Comparison of ENCODE assay signal across 21 cellular contexts in the genomic region with DNA sequence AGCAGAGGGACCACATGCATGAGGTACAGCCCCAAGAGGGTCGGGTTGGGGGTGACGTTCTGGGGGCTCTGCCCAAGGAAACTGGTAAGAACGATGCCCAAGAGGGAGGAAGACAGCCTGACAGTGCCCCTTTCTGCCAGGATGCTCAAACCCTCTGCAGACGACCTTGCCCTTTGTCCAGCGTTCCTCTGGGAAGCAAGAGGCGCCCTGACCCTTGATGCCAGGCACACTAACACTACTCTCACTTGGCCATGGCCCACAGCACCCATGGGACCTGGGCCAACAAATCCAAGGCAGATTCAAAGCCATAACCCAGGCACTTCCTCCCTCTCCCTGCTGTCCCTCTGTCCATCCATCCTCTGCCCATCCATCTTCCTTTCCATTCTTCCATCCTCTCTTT. TPM values are rescaled to one million over a fixed set of nuclear protein-coding genes. Genes with fewer than 3 reads are reported as not detected.
A peak's percentile ranks its signal among the peaks of the same experiment; 100 is the strongest.
DNase-seq lines count a peak whose midpoint lies in the region; ATAC-seq lines count a peak whose summit lies in the region.
"Had no signal": no experiment of that assay in that cellular context is flagged by ENCODE, and none has a peak within 500 bp of the region (broad histone marks: within the 10 kb centered on the region; RNA-seq: fewer than 3 reads in every experiment).

No MANE protein-coding gene starts in this region.

- no peaks in the 10 kb centered on the region for H3K36me3 ChIP-seq in CD4-positive, alpha-beta memory T cell (ENCODE audit: insufficient read depth, low read length)
- H3K36me3 ChIP-seq in neuronal stem cell (replicated peaks in 1 of 2; ENCODE audit: control insufficient read depth in 2 of 2, insufficient read depth in 2 of 2, low read length in 2 of 2), result peaks cover 5 to 73% of the 10 kb centered on the region in 2 donors
- H3K36me3 ChIP-seq: MG63 had no signal

- no CpG with 5 or more reads among the region's 6 CpGs for WGBS in neuronal stem cell (ENCODE audit: extremely low coverage in 2 of 2, insufficient read length in 2 of 2, insufficient replicate concordance in 1 of 2), 2 donors

- CTCF ChIA-PET in CD4-positive, alpha-beta memory T cell (lab: Charles Lee; ENCODE audit: partially characterized antibody), result interaction anchor here (1.1 kb wide), 1 partner anchor 23 kb away, joined by 3 read pairs; a partner anchor contains a TSS
- CTCF ChIA-PET in T-cell (lab: Charles Lee), result no interaction called here

- H3K14ac ChIP-seq in neuronal stem cell (ENCODE audit: low read length), result no peak overlapping the region

- no peak overlapping the region for H2BK12ac ChIP-seq in neuronal stem cell (ENCODE audit: low read length)

- no peak overlapping the region for H3K9ac ChIP-seq in neuronal stem cell (ENCODE audit: low read depth, low read length, poor library complexity)

- H3K4me2 ChIP-seq in neuronal stem cell (ENCODE audit: insufficient read depth, low read length, poor library complexity, severe bottlenecking), result no peak overlapping the region

- POLR2A ChIA-PET in CD4-positive, alpha-beta memory T cell (lab: Charles Lee; ENCODE audit: partially characterized antibody), result interaction anchor here (16.1 kb wide), 1 partner anchor 18 kb away, joined by 440 read pairs; a partner anchor contains a TSS
- POLR2A ChIA-PET in T-cell (lab: Charles Lee), result no interaction called here

- no peak overlapping the region for H3K4me3 Mint-ChIP-seq in activated naive CD8-positive, alpha-beta T cell
- H3K4me3 Mint-ChIP-seq in activated naive CD8-positive, alpha-beta T cell treated with anti-CD3 and anti-CD28 coated beads for 36 hours, result no peak overlapping the region
- no peak overlapping the region for H3K4me3 Mint-ChIP-seq in CD4-positive, alpha-beta memory T cell
- H3K4me3 Mint-ChIP-seq in T-cell, result no peak overlapping the region
- no peak overlapping the region for H3K4me3 Mint-ChIP-seq in stimulated activated effector memory CD8-positive, alpha-beta T cell treated with anti-CD3 and anti-CD28 coated beads, Interleukin-12 subunit alpha, Interleukin-12 subunit beta, amount 100 ng/mL, for 72 hours

- ATAC-seq in T-cell (replicated peaks in 1 of 4) (no peak), HG03280 (IDR thresholded peaks at IDR 0.05; ENCODE audit: unreplicated experiment) (no peak)
- ATAC-seq in stimulated activated effector memory CD8-positive, alpha-beta T cell treated with anti-CD3 and anti-CD28 coated beads, Interleukin-12 subunit alpha, Interleukin-12 subunit beta, amount 100 ng/mL, for 72 hours, result no peak

- intact Hi-C loops in CD4-positive, alpha-beta memory T cell (cut with micrococcal nuclease), result no loop called here

- H3K79me1 ChIP-seq in neuronal stem cell (ENCODE audit: low read depth, low read length), result no peaks in the 10 kb centered on the region

- DNase-seq in activated naive CD8-positive, alpha-beta T cell treated with anti-CD3 and anti-CD28 coated beads for 36 hours, result no peak
- no peak for DNase-seq in CD4-positive, alpha-beta memory T cell
- DNase-seq in T-cell (no peak), neuronal stem cell (ENCODE audit: low spot score) (no peak)
- DNase-seq in stimulated activated effector memory CD8-positive, alpha-beta T cell treated with anti-CD3 and anti-CD28 coated beads, Interleukin-12 subunit alpha, Interleukin-12 subunit beta, amount 100 ng/mL, for 72 hours (ENCODE audit: low spot score in 2 of 2), result no peak
- DNase-seq: DMS53, EL, GF-D8, MG63, NCI-H1048, NCI-H1417 treated with DMSO at 0.1 percent for 48 hours, NCI-H187, NCI-H446, NCI-H526, OCI-M1 had no signal

- no peaks in the 10 kb centered on the region for H3K9me3 ChIP-seq in CD4-positive, alpha-beta memory T cell (ENCODE audit: control insufficient read depth in 1 of 2, low read length in 2 of 2)
- no peaks in the 10 kb centered on the region for H3K9me3 ChIP-seq in neuronal stem cell (replicated peaks in 1 of 2; ENCODE audit: control insufficient read depth in 2 of 2, insufficient read depth in 1 of 2, low read depth in 1 of 2, low read length in 2 of 2)
- H3K9me3 ChIP-seq: MG63 had no signal

- peak overlapping the region; percentile 82 for H3K27ac Mint-ChIP-seq in activated naive CD8-positive, alpha-beta T cell
- no peak overlapping the region for H3K27ac Mint-ChIP-seq in activated naive CD8-positive, alpha-beta T cell treated with anti-CD3 and anti-CD28 coated beads for 36 hours
- H3K27ac Mint-ChIP-seq in CD4-positive, alpha-beta memory T cell, result peak overlapping the region in 5 of 7 donors; percentile 4 to 84 (median 77)
- peak overlapping the region; percentile 58 to 62 for H3K27ac Mint-ChIP-seq in T-cell
- peak overlapping the region; percentile 15 for H3K27ac Mint-ChIP-seq in stimulated activated effector memory CD8-positive, alpha-beta T cell treated with anti-CD3 and anti-CD28 coated beads, Interleukin-12 subunit alpha, Interleukin-12 subunit beta, amount 100 ng/mL, for 72 hours

- no peak overlapping the region for H3K23ac ChIP-seq in neuronal stem cell (ENCODE audit: low read depth, low read length, poor library complexity)

- no peaks in the 10 kb centered on the region for H3K9me3 Mint-ChIP-seq in activated naive CD8-positive, alpha-beta T cell (ENCODE audit: low read depth)
- H3K9me3 Mint-ChIP-seq in activated naive CD8-positive, alpha-beta T cell treated with anti-CD3 and anti-CD28 coated beads for 36 hours, result no peaks in the 10 kb centered on the region
- no peaks in the 10 kb centered on the region for H3K9me3 Mint-ChIP-seq in CD4-positive, alpha-beta memory T cell
- H3K9me3 Mint-ChIP-seq in T-cell, result no peaks in the 10 kb centered on the region
- H3K9me3 Mint-ChIP-seq in stimulated activated effector memory CD8-positive, alpha-beta T cell treated with anti-CD3 and anti-CD28 coated beads, Interleukin-12 subunit alpha, Interleukin-12 subunit beta, amount 100 ng/mL, for 72 hours, result no peaks in the 10 kb centered on the region

- H4K91ac ChIP-seq in neuronal stem cell (ENCODE audit: low read depth, low read length, poor library complexity), result no peak overlapping the region

- no peak overlapping the region for H4K8ac ChIP-seq in neuronal stem cell (ENCODE audit: low read depth, low read length)

- no peaks in the 10 kb centered on the region for H3K27me3 Mint-ChIP-seq in activated naive CD8-positive, alpha-beta T cell
- H3K27me3 Mint-ChIP-seq in activated naive CD8-positive, alpha-beta T cell treated with anti-CD3 and anti-CD28 coated beads for 36 hours, result no peaks in the 10 kb centered on the region
- no peaks in the 10 kb centered on the region for H3K27me3 Mint-ChIP-seq in CD4-positive, alpha-beta memory T cell
- no peaks in the 10 kb centered on the region for H3K27me3 Mint-ChIP-seq in T-cell

- no peak overlapping the region for H2BK15ac ChIP-seq in neuronal stem cell (ENCODE audit: low read length)

- peaks cover 18% of the 10 kb centered on the region for H3K4me1 ChIP-seq in CD4-positive, alpha-beta memory T cell (ENCODE audit: insufficient read depth, low read length)
- peaks cover 0 to 2% of the 10 kb centered on the region in 2 donors for H3K4me1 ChIP-seq in neuronal stem cell (ENCODE audit: control insufficient read depth in 2 of 2, insufficient read depth in 1 of 2, low read depth in 1 of 2, low read length in 2 of 2)

- peaks cover 8% of the 10 kb centered on the region for H3K36me3 Mint-ChIP-seq in activated naive CD8-positive, alpha-beta T cell
- peaks cover 3% of the 10 kb centered on the region for H3K36me3 Mint-ChIP-seq in activated naive CD8-positive, alpha-beta T cell treated with anti-CD3 and anti-CD28 coated beads for 36 hours
- H3K36me3 Mint-ChIP-seq in CD4-positive, alpha-beta memory T cell, result peaks cover 8 to 9% of the 10 kb centered on the region in 2 donors
- H3K36me3 Mint-ChIP-seq in T-cell, result peaks cover 9% of the 10 kb centered on the region
- no peaks in the 10 kb centered on the region for H3K36me3 Mint-ChIP-seq in stimulated activated effector memory CD8-positive, alpha-beta T cell treated with anti-CD3 and anti-CD28 coated beads, Interleukin-12 subunit alpha, Interleukin-12 subunit beta, amount 100 ng/mL, for 72 hours

- H2AFZ ChIP-seq in neuronal stem cell (ENCODE audit: low read length), result no peak overlapping the region

- H3K27ac ChIP-seq in CD4-positive, alpha-beta memory T cell (ENCODE audit: low read depth, low read length), result no peak overlapping the region
- no peak overlapping the region for H3K27ac ChIP-seq in neuronal stem cell (replicated peaks; ENCODE audit: low read length)

- H2BK120ac ChIP-seq in neuronal stem cell (ENCODE audit: low read depth, low read length), result no peak overlapping the region

- H2AK5ac ChIP-seq in neuronal stem cell (ENCODE audit: low read depth, low read length), result no peak overlapping the region

- H3K4me1 Mint-ChIP-seq in activated naive CD8-positive, alpha-beta T cell (ENCODE audit: low read depth), result peaks cover 25% of the 10 kb centered on the region
- peaks cover 23% of the 10 kb centered on the region for H3K4me1 Mint-ChIP-seq in activated naive CD8-positive, alpha-beta T cell treated with anti-CD3 and anti-CD28 coated beads for 36 hours
- H3K4me1 Mint-ChIP-seq in CD4-positive, alpha-beta memory T cell, result peaks cover 25 to 46% (median 36%) of the 10 kb centered on the region in 4 donors
- H3K4me1 Mint-ChIP-seq in T-cell, result peaks cover 20 to 27% (median 25%) of the 10 kb centered on the region in 3 donors
- peaks cover 27% of the 10 kb centered on the region for H3K4me1 Mint-ChIP-seq in stimulated activated effector memory CD8-positive, alpha-beta T cell treated with anti-CD3 and anti-CD28 coated beads, Interleukin-12 subunit alpha, Interleukin-12 subunit beta, amount 100 ng/mL, for 72 hours

- no peak overlapping the region for H3K4ac ChIP-seq in neuronal stem cell (ENCODE audit: low read length)

- no peak overlapping the region for H2BK5ac ChIP-seq in neuronal stem cell (ENCODE audit: low read length)

- H3K18ac ChIP-seq in neuronal stem cell (ENCODE audit: low read length), result no peak overlapping the region

- no peak overlapping the region for H3K4me3 ChIP-seq in CD4-positive, alpha-beta memory T cell (ENCODE audit: low read length in 2 of 2)
- H3K4me3 ChIP-seq in neuronal stem cell (ENCODE audit: low read length in 2 of 2), result no peak overlapping the region
- H3K4me3 ChIP-seq: MG63 had no signal

- H3K27me3 ChIP-seq in CD4-positive, alpha-beta memory T cell (ENCODE audit: insufficient read depth, low read length), result no peaks in the 10 kb centered on the region
- no peaks in the 10 kb centered on the region for H3K27me3 ChIP-seq in neuronal stem cell (ENCODE audit: control insufficient read depth in 3 of 3, insufficient read depth in 3 of 3, low read depth in 1 of 3, low read length in 3 of 3)
- H3K27me3 ChIP-seq: MG63 had no signal

RNA-seq across cellular contexts. Expression of a gene that starts 20.4 kb away (rescaled TPM):
- 1 to 10 TPM; 5.6 to 6.9 TPM for total RNA-seq in activated naive CD8-positive, alpha-beta T cell treated with anti-CD3 and anti-CD28 coated beads for 36 hours
- total RNA-seq in CD4-positive, alpha-beta memory T cell, result 10 to 100 TPM in 1 of 2 experiments, 1 to 10 TPM in 1; 9.0 to 10.2 TPM
- 1 to 10 TPM; 3.9 to 5.9 TPM for polyA plus RNA-seq in CD4-positive, alpha-beta memory T cell
- 10 to 100 TPM in 2 of 5 donors, 1 to 10 TPM in 3; 4.6 to 10.8 (median 8.4) TPM for total RNA-seq in T-cell
- 3.4 TPM for polyA plus RNA-seq in neuronal stem cell (2013, experiment 1 of 2)
- polyA plus RNA-seq in neuronal stem cell (2013, experiment 2 of 2), result 3.4 TPM

RNA-seq across cellular contexts. Expression of a gene that starts 22.9 kb away (rescaled TPM):
- total RNA-seq in activated naive CD8-positive, alpha-beta T cell treated with anti-CD3 and anti-CD28 coated beads for 36 hours, result 100 to 1,000 TPM in 1 of 2 experiments, 10 to 100 TPM in 1; 93.0 to 103 TPM
- 10 to 100 TPM; 71.0 to 76.6 TPM for total RNA-seq in CD4-positive, alpha-beta memory T cell
- 100 to 1,000 TPM; 154 to 173 TPM for polyA plus RNA-seq in CD4-positive, alpha-beta memory T cell
- 10 to 100 TPM; 25.3 to 67.8 (median 58.3) TPM for total RNA-seq in T-cell
- polyA plus RNA-seq in neuronal stem cell (2013, experiment 1 of 2), result 37.5 TPM
- 41.1 TPM for polyA plus RNA-seq in neuronal stem cell (2013, experiment 2 of 2)

RNA-seq across cellular contexts. Expression of a gene that starts 36.8 kb away (rescaled TPM):
- total RNA-seq in activated naive CD8-positive, alpha-beta T cell treated with anti-CD3 and anti-CD28 coated beads for 36 hours, result 1 to 10 TPM; 2.8 to 5.9 TPM
- 10 to 100 TPM; 12.2 to 13.4 TPM for total RNA-seq in CD4-positive, alpha-beta memory T cell
- polyA plus RNA-seq in CD4-positive, alpha-beta memory T cell, result 1 to 10 TPM in 1 of 2 donors, under 1 TPM in 1; 0.80 to 1.6 TPM
- total RNA-seq in T-cell, result 10 to 100 TPM in 3 of 5 donors, 1 to 10 TPM in 1, under 1 TPM in 1; 0.95 to 12.9 (median 10.3) TPM
- polyA plus RNA-seq in neuronal stem cell (2013, experiment 1 of 2), result 3.8 TPM
- polyA plus RNA-seq in neuronal stem cell (2013, experiment 2 of 2), result 4.4 TPM

RNA-seq across cellular contexts. Expression of a gene that starts 49.8 kb away (rescaled TPM):
- not detected for total RNA-seq in activated naive CD8-positive, alpha-beta T cell treated with anti-CD3 and anti-CD28 coated beads for 36 hours
- total RNA-seq in CD4-positive, alpha-beta memory T cell, result under 1 TPM; 0.72 to 0.79 TPM
- not detected for polyA plus RNA-seq in CD4-positive, alpha-beta memory T cell
- under 1 TPM in 2 of 5 donors, not detected in 3; 0.26 to 0.62 TPM for total RNA-seq in T-cell
- polyA plus RNA-seq in neuronal stem cell (2013, experiment 1 of 2), result 0.20 TPM
- 0.08 TPM for polyA plus RNA-seq in neuronal stem cell (2013, experiment 2 of 2)
- total RNA-seq: H4, LHCN-M2, SK-MEL-5 had no signal
- polyA plus RNA-seq: BJ had no signal
